Comparison of ENCODE assay signal across 8 cellular contexts in the genomic region with DNA sequence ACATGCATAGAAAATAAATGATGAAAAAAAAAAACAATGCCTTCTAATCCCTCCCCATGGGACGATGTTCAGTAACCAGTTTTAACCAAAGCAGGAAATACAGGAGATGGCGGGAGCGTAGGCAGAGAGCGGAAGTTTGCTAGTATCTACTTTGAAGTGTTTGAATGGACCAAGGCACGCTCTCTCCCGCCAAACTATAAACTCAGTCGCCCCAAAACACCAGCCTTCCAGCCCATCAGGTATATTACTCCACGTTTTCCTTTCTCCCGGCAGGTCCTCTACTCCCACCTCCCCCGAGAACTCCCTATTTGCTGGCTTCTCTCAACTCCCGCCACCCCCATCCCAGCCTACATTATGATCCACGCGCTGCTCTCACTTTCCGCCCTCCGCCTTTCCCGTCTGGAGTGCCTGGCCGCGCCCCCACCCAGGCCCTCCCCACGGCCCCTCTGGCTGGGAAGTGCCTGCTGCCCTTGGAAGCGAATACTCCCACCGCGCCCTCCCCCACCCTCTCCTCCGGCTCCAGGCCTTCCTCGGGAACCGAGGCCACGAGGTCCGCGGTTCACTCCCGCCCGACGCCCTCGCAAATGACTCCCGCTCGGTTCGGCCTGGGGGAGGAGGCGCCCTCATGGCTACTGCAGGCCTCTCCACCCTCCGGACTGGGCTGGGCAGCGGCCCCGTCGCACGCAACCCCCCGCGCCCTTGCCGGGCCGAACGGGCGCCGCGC. TPM values are rescaled to one million over a fixed set of nuclear protein-coding genes. Genes with fewer than 3 reads are reported as not detected.
DNase-seq lines count a peak whose midpoint lies in the region; ATAC-seq and TF ChIP-seq lines count a peak whose summit lies in the region.

No MANE protein-coding gene starts in this region.

- BruUV-seq in Calu3 (replicated peaks; lab: Mats Ljungman, UMichigan) (no TSS peak), PC-9 (replicated peaks; lab: Mats Ljungman, UMichigan) (no TSS peak)

- H3K4me3 Mint-ChIP-seq in Calu3 (ENCODE audit: low read depth, unreplicated experiment) (peak overlapping the region; percentile 90), IgD-negative memory B cell (peak overlapping the region; percentile 88 to 100 (median 97))
- H3K4me3 Mint-ChIP-seq in activated T-cell treated with anti-CD3 and anti-CD28 coated beads, Interleukin-2, amount 50 U/mL, for 4 hours: peak overlapping the region; percentile 96
- H3K4me3 Mint-ChIP-seq in naive thymus-derived CD4-positive, alpha-beta T cell: peak overlapping the region; percentile 89 to 100 (median 98)
- peak overlapping the region; percentile 99 for H3K4me3 Mint-ChIP-seq in stimulated activated naive CD8-positive, alpha-beta T cell treated with anti-CD3 and anti-CD28 coated beads, Interleukin-15, amount 100 ng/mL, for 72 hours

- peak overlapping the region; percentile 81 for H2AFZ ChIP-seq in PC-9

- peak overlapping the region; percentile 96 for H3K27ac ChIP-seq in PC-9
- peak overlapping the region; percentile 94 for H3K27ac ChIP-seq in naive thymus-derived CD4-positive, alpha-beta T cell (ENCODE audit: low read depth, low read length)

- no peaks in the 10 kb centered on the region for H3K27me3 ChIP-seq in PC-9 (ENCODE audit: insufficient read depth, low read depth)
- H3K27me3 ChIP-seq in naive thymus-derived CD4-positive, alpha-beta T cell (ENCODE audit: control insufficient read depth in 2 of 2, insufficient read depth in 2 of 2, low read length in 2 of 2): no peaks in the 10 kb centered on the region

- POLR2A ChIA-PET in PC-9 (lab: Charles Lee; ENCODE audit: unreplicated experiment): interaction anchor here (0.6 kb wide), 1 partner anchor 63 kb away, joined by 5 read pairs; no protein-coding TSS in a partner anchor
- POLR2A ChIA-PET in naive thymus-derived CD4-positive, alpha-beta T cell (lab: Charles Lee): interaction anchor here (0.6 to 2.5 kb wide), 6 partner anchors 11 to 729 kb away, joined by 3 to 14 read pairs (median 4); no protein-coding TSS in a partner anchor

- H3K36me3 ChIP-seq in PC-9 (ENCODE audit: low read depth): peaks cover 18% of the 10 kb centered on the region
- H3K36me3 ChIP-seq in naive thymus-derived CD4-positive, alpha-beta T cell (ENCODE audit: control insufficient read depth in 2 of 3, insufficient read depth in 3 of 3, low read length in 3 of 3): peaks cover 0 to 9% (median 0%) of the 10 kb centered on the region in 3 experiments

- DNase-seq in Calu3: peak; percentile 61
- DNase-seq in PC-9: peak; percentile 55
- peak; percentile 18 for DNase-seq in activated T-cell treated with anti-CD3 and anti-CD28 coated beads, Interleukin-2, amount 50 U/mL, for 4 hours
- DNase-seq in fibroblast of gingiva (ENCODE audit: low read depth): peak; percentile 48
- peak in 8 of 9 donors; percentile 26 to 57 (median 42) for DNase-seq in naive thymus-derived CD4-positive, alpha-beta T cell
- peak; percentile 30 to 36 for DNase-seq in stimulated activated naive CD8-positive, alpha-beta T cell treated with anti-CD3 and anti-CD28 coated beads, Interleukin-15, amount 100 ng/mL, for 72 hours

- intact Hi-C loops in Calu3 (cut with micrococcal nuclease; ENCODE audit: unreplicated experiment) (loop anchor here (1.0 to 5.0 kb wide), 3 partner anchors 41 to 209 kb away; no protein-coding TSS in a partner anchor), PC-9 (cut with micrococcal nuclease; ENCODE audit: unreplicated experiment) (loop anchor here (1.0 to 5.0 kb wide), 8 partner anchors 15 to 329 kb away; partner anchors contain the start of genes CCDC149 and SOD3)
- intact Hi-C loops in naive thymus-derived CD4-positive, alpha-beta T cell (cut with micrococcal nuclease): loop anchor here (1.0 to 10.0 kb wide), 17 partner anchors 19 to 1999 kb away; partner anchors contain the start of genes PI4K2B (in 2 of the 2), SEPSECS (in 2 of the 2), SMIM20 (in 2 of the 2) and ANAPC4 (in 1 of the 2)

- H3K9me3 ChIP-seq in PC-9 (ENCODE audit: insufficient read depth, low read depth): no peaks in the 10 kb centered on the region
- H3K9me3 ChIP-seq in naive thymus-derived CD4-positive, alpha-beta T cell (ENCODE audit: control insufficient read depth in 2 of 3, low read length in 3 of 3): no peaks in the 10 kb centered on the region

- H3K27me3 Mint-ChIP-seq in Calu3 (ENCODE audit: unreplicated experiment): no peaks in the 10 kb centered on the region
- no peaks in the 10 kb centered on the region for H3K27me3 Mint-ChIP-seq in IgD-negative memory B cell
- no peaks in the 10 kb centered on the region for H3K27me3 Mint-ChIP-seq in activated T-cell treated with anti-CD3 and anti-CD28 coated beads, Interleukin-2, amount 50 U/mL, for 4 hours (ENCODE audit: low read depth)
- H3K27me3 Mint-ChIP-seq in naive thymus-derived CD4-positive, alpha-beta T cell: no peaks in the 10 kb centered on the region
- H3K27me3 Mint-ChIP-seq in stimulated activated naive CD8-positive, alpha-beta T cell treated with anti-CD3 and anti-CD28 coated beads, Interleukin-15, amount 100 ng/mL, for 72 hours: no peaks in the 10 kb centered on the region

- no peak for TF ChIP-seq CTCF in Calu3 (IDR thresholded peaks at IDR 0.05; ENCODE audit: unreplicated experiment)
- TF ChIP-seq CTCF in PC-9 (conservative IDR thresholded peaks at IDR 0.05): no peak

- H3K79me2 ChIP-seq in PC-9 (ENCODE audit: low read depth): peaks cover 58% of the 10 kb centered on the region

- peaks cover 18% of the 10 kb centered on the region for H3K4me1 ChIP-seq in PC-9 (replicated peaks; ENCODE audit: insufficient read depth)
- peaks cover 30 to 37% of the 10 kb centered on the region in 2 donors for H3K4me1 ChIP-seq in naive thymus-derived CD4-positive, alpha-beta T cell (ENCODE audit: control insufficient read depth in 2 of 2, insufficient read depth in 2 of 2, low read length in 2 of 2)

- CTCF ChIA-PET in Calu3 (lab: Charles Lee): interaction anchor here (0.8 to 1.2 kb wide), 2 partner anchors 27 to 325 kb away, joined by 3 to 4 read pairs; no protein-coding TSS in a partner anchor
- CTCF ChIA-PET in PC-9 (lab: Charles Lee): interaction anchor here (0.7 kb wide), 1 partner anchor 170 kb away, joined by 3 read pairs; no protein-coding TSS in a partner anchor
- CTCF ChIA-PET in naive thymus-derived CD4-positive, alpha-beta T cell (lab: Charles Lee): no interaction called here

- H3K9me2 ChIP-seq in PC-9 (ENCODE audit: insufficient read depth): no peaks in the 10 kb centered on the region

- peaks cover 5% of the 10 kb centered on the region for H3K4me1 Mint-ChIP-seq in Calu3 (ENCODE audit: low read depth, unreplicated experiment)
- peaks cover 40 to 51% (median 42%) of the 10 kb centered on the region in 3 donors for H3K4me1 Mint-ChIP-seq in IgD-negative memory B cell
- peaks cover 42% of the 10 kb centered on the region for H3K4me1 Mint-ChIP-seq in activated T-cell treated with anti-CD3 and anti-CD28 coated beads, Interleukin-2, amount 50 U/mL, for 4 hours (ENCODE audit: low read depth)
- H3K4me1 Mint-ChIP-seq in naive thymus-derived CD4-positive, alpha-beta T cell: peaks cover 34 to 57% (median 44%) of the 10 kb centered on the region in 7 donors
- peaks cover 41% of the 10 kb centered on the region for H3K4me1 Mint-ChIP-seq in stimulated activated naive CD8-positive, alpha-beta T cell treated with anti-CD3 and anti-CD28 coated beads, Interleukin-15, amount 100 ng/mL, for 72 hours

- peaks cover 53% of the 10 kb centered on the region for H3K36me3 Mint-ChIP-seq in Calu3 (ENCODE audit: insufficient read depth, unreplicated experiment)
- H3K36me3 Mint-ChIP-seq in IgD-negative memory B cell: no peaks in the 10 kb centered on the region
- peaks cover 15% of the 10 kb centered on the region for H3K36me3 Mint-ChIP-seq in activated T-cell treated with anti-CD3 and anti-CD28 coated beads, Interleukin-2, amount 50 U/mL, for 4 hours (ENCODE audit: insufficient read depth)
- H3K36me3 Mint-ChIP-seq in naive thymus-derived CD4-positive, alpha-beta T cell: peaks cover 0 to 14% (median 5%) of the 10 kb centered on the region in 5 donors

- H3K9me3 Mint-ChIP-seq in Calu3 (ENCODE audit: low read depth, unreplicated experiment) (no peaks in the 10 kb centered on the region), IgD-negative memory B cell (no peaks in the 10 kb centered on the region)
- H3K9me3 Mint-ChIP-seq in activated T-cell treated with anti-CD3 and anti-CD28 coated beads, Interleukin-2, amount 50 U/mL, for 4 hours: peaks cover 3% of the 10 kb centered on the region
- peaks cover 0 to 4% (median 2%) of the 10 kb centered on the region in 11 donors for H3K9me3 Mint-ChIP-seq in naive thymus-derived CD4-positive, alpha-beta T cell
- H3K9me3 Mint-ChIP-seq in stimulated activated naive CD8-positive, alpha-beta T cell treated with anti-CD3 and anti-CD28 coated beads, Interleukin-15, amount 100 ng/mL, for 72 hours: no peaks in the 10 kb centered on the region

- H3K4me3 ChIP-seq in PC-9: peak overlapping the region; percentile 99
- peak overlapping the region; percentile 94 for H3K4me3 ChIP-seq in naive thymus-derived CD4-positive, alpha-beta T cell (ENCODE audit: low read length)

- peak overlapping the region; percentile 98 for H3K4me2 ChIP-seq in PC-9

- peaks cover 11% of the 10 kb centered on the region; the same call in 1 of the 2 replicates for H3F3A ChIP-seq in PC-9 (ENCODE audit: insufficient read depth, low read depth)

- peaks cover 48% of the 10 kb centered on the region for H4K20me1 ChIP-seq in PC-9 (ENCODE audit: insufficient read depth)

- peak; percentile 30 for ATAC-seq in GM21717 (IDR thresholded peaks at IDR 0.05; ENCODE audit: unreplicated experiment)
- peak; percentile 29 to 32 for ATAC-seq in activated T-cell treated with anti-CD3 and anti-CD28 coated beads, Interleukin-2, amount 50 U/mL, for 4 hours
- ATAC-seq in naive thymus-derived CD4-positive, alpha-beta T cell: no peak
- ATAC-seq in stimulated activated naive CD8-positive, alpha-beta T cell treated with anti-CD3 and anti-CD28 coated beads, Interleukin-15, amount 100 ng/mL, for 72 hours: peak; percentile 18

- H3K27ac Mint-ChIP-seq in Calu3 (ENCODE audit: unreplicated experiment) (peak overlapping the region; percentile 88), IgD-negative memory B cell (peak overlapping the region; percentile 91 to 97 (median 95))
- peak overlapping the region; percentile 85 to 99 (median 97) for H3K27ac Mint-ChIP-seq in naive thymus-derived CD4-positive, alpha-beta T cell
- H3K27ac Mint-ChIP-seq in stimulated activated naive CD8-positive, alpha-beta T cell treated with anti-CD3 and anti-CD28 coated beads, Interleukin-15, amount 100 ng/mL, for 72 hours: peak overlapping the region; percentile 100

RNA-seq across cellular contexts. Expression of gene DHX15, which starts 0.7 kb away (rescaled TPM):
- 161 and 169 TPM in 2 replicates for total RNA-seq in Calu3 (2022)
- 43.5 TPM for polyA plus RNA-seq in IgD-negative memory B cell
- total RNA-seq in PC-9 (2021): 134 and 157 TPM in 2 replicates
- 100 to 1,000 TPM; 235 to 268 (median 261) TPM for total RNA-seq in activated T-cell treated with anti-CD3 and anti-CD28 coated beads, Interleukin-2, amount 50 U/mL, for 4 hours
- 100 to 1,000 TPM; 137 to 186 (median 139) TPM for total RNA-seq in naive thymus-derived CD4-positive, alpha-beta T cell
- 10 to 100 TPM; 44.5 to 69.2 TPM for polyA plus RNA-seq in naive thymus-derived CD4-positive, alpha-beta T cell
